26 cellular contexts compared by ENCODE assay signal in genomic region chr22:38417252-38418060, GRCh38. TPM values are rescaled to one million over a fixed set of nuclear protein-coding genes. Genes with fewer than 3 reads are reported as not detected.
A peak's percentile ranks its signal among the peaks of the same experiment; 100 is the strongest.
DNase-seq lines count a peak whose midpoint lies in the region; TF ChIP-seq lines count a peak whose summit lies in the region.
"Had no signal": no experiment of that assay in that cellular context is flagged by ENCODE, and none has a peak within 500 bp of the region (broad histone marks: within the 10 kb centered on the region; RNA-seq: fewer than 3 reads in every experiment).

No MANE protein-coding gene starts in this region.

- no peaks in the 10 kb centered on the region for H3K27me3 Mint-ChIP-seq in activated naive CD4-positive, alpha-beta T cell treated with anti-CD3 and anti-CD28 coated beads, Interleukin-2, amount 50 U/mL, for 24 hours
- peaks cover 19% of the 10 kb centered on the region for H3K27me3 Mint-ChIP-seq in activated naive CD4-positive, alpha-beta T cell treated with anti-CD3 and anti-CD28 coated beads, Interleukin-2, amount 10 ng/mL, durations not matched to agents 7 days and 5 days
- no peaks in the 10 kb centered on the region for H3K27me3 Mint-ChIP-seq in neural crest cell (ENCODE audit: low read depth)

- DNase-seq in activated naive CD4-positive, alpha-beta T cell treated with anti-CD3 and anti-CD28 coated beads, Interleukin-2, amount 10 ng/mL, durations not matched to agents 7 days and 5 days = no peak
- DNase-seq in coronary artery (ENCODE audit: low spot score) (peak; percentile 57), neural crest cell (ENCODE audit: low read depth, low spot score) (no peak), ureter (ENCODE audit: low spot score) (peak; percentile 32), NCI-H526 treated with DMSO at 0.1 percent for 48 hours (lab: John Stamatoyannopoulos, UW) (no peak), A172 (ENCODE audit: low spot score) (no peak), ACHN (no peak)
- DNase-seq: activated CD4-positive, alpha-beta T cell treated with anti-CD3 and anti-CD28 coated beads, Interleukin-2, amount 50 U/mL, for 4 hours; activated CD8-positive, alpha-beta memory T cell treated with anti-CD3 and anti-CD28 coated beads, Interleukin-2, amount 50 U/mL, for 48 hours; activated gamma-delta T cell treated with Interleukin-2 at 50 U/mL for 16 hours; dermis blood vessel endothelial cell; hypothalamus; MG63; naive thymus-derived CD8-positive, alpha-beta T cell; NCI-H82; stimulated activated CD4-positive, alpha-beta T cell treated with anti-CD3 and anti-CD28 coated beads, Interleukin-4, amount 100 ng/mL, for 1 hour; stimulated activated naive CD8-positive, alpha-beta T cell treated with anti-CD3 and anti-CD28 coated beads, Interleukin-15, amount 100 ng/mL, for 72 hours had no signal

- no peaks in the 10 kb centered on the region for H3K36me3 Mint-ChIP-seq in activated naive CD4-positive, alpha-beta T cell treated with anti-CD3 and anti-CD28 coated beads, Interleukin-2, amount 50 U/mL, for 24 hours
- H3K36me3 Mint-ChIP-seq in activated naive CD4-positive, alpha-beta T cell treated with anti-CD3 and anti-CD28 coated beads, Interleukin-2, amount 10 ng/mL, durations not matched to agents 7 days and 5 days = no peaks in the 10 kb centered on the region
- H3K36me3 Mint-ChIP-seq in neural crest cell (ENCODE audit: low read depth) = no peaks in the 10 kb centered on the region
- H3K36me3 Mint-ChIP-seq: naive thymus-derived CD8-positive, alpha-beta T cell had no signal

- CTCF ChIA-PET in activated naive CD4-positive, alpha-beta T cell treated with anti-CD3 and anti-CD28 coated beads, Interleukin-2, amount 10 ng/mL, durations not matched to agents 7 days and 5 days (lab: Charles Lee) = interaction anchor here (1.2 kb wide), 1 partner anchor 154 kb away, joined by 3 read pairs; no protein-coding TSS in a partner anchor

- no peak overlapping the region for H3K4me3 Mint-ChIP-seq in activated naive CD4-positive, alpha-beta T cell treated with anti-CD3 and anti-CD28 coated beads, Interleukin-2, amount 50 U/mL, for 24 hours
- no peak overlapping the region for H3K4me3 Mint-ChIP-seq in activated naive CD4-positive, alpha-beta T cell treated with anti-CD3 and anti-CD28 coated beads, Interleukin-2, amount 10 ng/mL, durations not matched to agents 7 days and 5 days
- H3K4me3 Mint-ChIP-seq in neural crest cell = no peak overlapping the region
- H3K4me3 Mint-ChIP-seq: naive thymus-derived CD8-positive, alpha-beta T cell; stimulated activated naive CD8-positive, alpha-beta T cell treated with anti-CD3 and anti-CD28 coated beads, Interleukin-15, amount 100 ng/mL, for 72 hours had no signal

- no peaks in the 10 kb centered on the region for H3K9me3 Mint-ChIP-seq in activated naive CD4-positive, alpha-beta T cell treated with anti-CD3 and anti-CD28 coated beads, Interleukin-2, amount 50 U/mL, for 24 hours
- H3K9me3 Mint-ChIP-seq in activated naive CD4-positive, alpha-beta T cell treated with anti-CD3 and anti-CD28 coated beads, Interleukin-2, amount 10 ng/mL, durations not matched to agents 7 days and 5 days = no peaks in the 10 kb centered on the region
- no peaks in the 10 kb centered on the region for H3K9me3 Mint-ChIP-seq in neural crest cell
- H3K9me3 Mint-ChIP-seq: naive thymus-derived CD8-positive, alpha-beta T cell; stimulated activated naive CD8-positive, alpha-beta T cell treated with anti-CD3 and anti-CD28 coated beads, Interleukin-15, amount 100 ng/mL, for 72 hours had no signal

- H3K4me1 Mint-ChIP-seq in activated naive CD4-positive, alpha-beta T cell treated with anti-CD3 and anti-CD28 coated beads, Interleukin-2, amount 50 U/mL, for 24 hours = no peaks in the 10 kb centered on the region
- H3K4me1 Mint-ChIP-seq in activated naive CD4-positive, alpha-beta T cell treated with anti-CD3 and anti-CD28 coated beads, Interleukin-2, amount 10 ng/mL, durations not matched to agents 7 days and 5 days = peaks cover 2% of the 10 kb centered on the region
- no peaks in the 10 kb centered on the region for H3K4me1 Mint-ChIP-seq in neural crest cell

- in situ Hi-C loops in ACHN (cut with HindIII; ENCODE audit: low pct_ligation_motif_present, low pct_unique_long_range_greater_than_20kb, low sequenced_read_pairs) = no loop called here

- no peak overlapping the region for H3K27ac ChIP-seq in coronary artery
- H3K27ac ChIP-seq: BLaER1 treated with 17β-estradiol and CSF1 and Interleukin-3, amounts not matched to agents 10 nM and 100 nM; skin epidermis; VCaP had no signal

- H3K27ac Mint-ChIP-seq in activated naive CD4-positive, alpha-beta T cell treated with anti-CD3 and anti-CD28 coated beads, Interleukin-2, amount 50 U/mL, for 24 hours = peak overlapping the region; percentile 35
- H3K27ac Mint-ChIP-seq in activated naive CD4-positive, alpha-beta T cell treated with anti-CD3 and anti-CD28 coated beads, Interleukin-2, amount 10 ng/mL, durations not matched to agents 7 days and 5 days = no peak overlapping the region
- peak overlapping the region; percentile 62 for H3K27ac Mint-ChIP-seq in neural crest cell (ENCODE audit: unreplicated experiment)
- H3K27ac Mint-ChIP-seq: progenitor cell of endocrine pancreas had no signal

- no peak for TF ChIP-seq CTCF in coronary artery (IDR thresholded peaks at IDR 0.05)
- TF ChIP-seq CTCF in neural crest cell (conservative IDR thresholded peaks at IDR 0.05) = no peak

- no peak overlapping the region for H3K4me3 ChIP-seq in coronary artery
- H3K4me3 ChIP-seq: BLaER1 treated with 17β-estradiol and CSF1 and Interleukin-3, amounts not matched to agents 10 nM and 100 nM; MG63; skin epidermis had no signal

RNA-seq across cellular contexts. Expression of gene KCNJ4, which starts 37.5 kb away (rescaled TPM):
- total RNA-seq in neural crest cell (4.0 and 4.4 TPM in 2 replicates), ureter (not detected)
- total RNA-seq in A172 (2014; rRNA removed; shearing (Covaris generic)) = 0.31 TPM in 1 of 2 replicates, not detected in the other
- total RNA-seq: bronchial epithelial cell; dermis blood vessel endothelial cell; kidney epithelial cell; naive thymus-derived CD8-positive, alpha-beta T cell; T-helper 2 cell treated with Interferon-gamma antibody and Interleukin-4, amounts not matched to agents 100 ng/mL and 5 ng/mL, for 36 hours; urinary bladder had no signal

RNA-seq across cellular contexts. Expression of gene KDELR3, which starts 50.4 kb away (rescaled TPM):
- 5.1 and 5.3 TPM in 2 replicates for total RNA-seq in neural crest cell
- total RNA-seq in ureter = 7.5 TPM
- 18.4 and 24.4 TPM in 2 replicates for total RNA-seq in A172 (2014; rRNA removed; shearing (Covaris generic))
- total RNA-seq: naive thymus-derived CD8-positive, alpha-beta T cell had no signal

Comparison
In these comparisons a context has a peak if more than half of its experiments do, and no peak if none do; other contexts are left out.
1. DNase-seq: peak in coronary artery (single experiment) and ureter (single experiment); none in activated naive CD4-positive, alpha-beta T cell treated with anti-CD3 and anti-CD28 coated beads, Interleukin-2, amount 10 ng/mL, durations not matched to agents 7 days and 5 days (single experiment), neural crest cell (single experiment), NCI-H526 treated with DMSO at 0.1 percent for 48 hours (single experiment), A172 (single experiment) and ACHN (single experiment).